ENCODE assay signal across 15 cellular contexts in genomic region chr6:163573503-163574179, GRCh38.
"Had no signal": no experiment of that assay in that cellular context is flagged by ENCODE, and none has a peak within 500 bp of the region (broad histone marks: within the 10 kb centered on the region; RNA-seq: fewer than 3 reads in every experiment).

No MANE protein-coding gene starts in this region.

- H3K27ac ChIP-seq: coronary artery, prostate gland had no signal

- ATAC-seq: activated CD4-positive, alpha-beta T cell treated with anti-CD3 and anti-CD28 coated beads for 36 hours; effector memory CD8-positive, alpha-beta T cell; left lobe of liver; natural killer cell; sciatic nerve had no signal

- H3K36me3 ChIP-seq: prostate gland had no signal

- H3K9me3 ChIP-seq: prostate gland had no signal

- H3K4me1 ChIP-seq: prostate gland had no signal

- H3K4me3 ChIP-seq: coronary artery, prostate gland had no signal

- DNase-seq: activated CD4-positive, alpha-beta memory T cell treated with anti-CD3 and anti-CD28 coated beads, Interleukin-2, amount 10 ng/mL, durations not matched to agents 7 days and 5 days; activated CD4-positive, alpha-beta T cell treated with anti-CD3 and anti-CD28 coated beads for 36 hours; activated naive CD4-positive, alpha-beta T cell treated with anti-CD3 and anti-CD28 coated beads for 36 hours; caudate nucleus; effector memory CD8-positive, alpha-beta T cell; erythroblast; natural killer cell; stimulated activated CD4-positive, alpha-beta T cell treated with anti-CD3 and anti-CD28 coated beads, Interleukin-12 subunit alpha, Interleukin-12 subunit beta, amount 100 ng/mL, for 4 hours; stimulated activated naive CD4-positive, alpha-beta T cell; T1000; trophoblast cell had no signal
